1 cellular context compared by ENCODE assay signal in genomic region chr14:92039720-92040430, GRCh38.
TF ChIP-seq lines count a peak whose summit lies in the region.

Gene TRIP11 (minus strand): TSS chr14:92040059. CDS start chr14:92039685, 374 bp downstream.

TF ChIP-seq in WTC11, 78 proteins besides CTCF, POLR2A, EP300 and RAD21 (continued from another document):
- TF ChIP-seq PRRX2 (CRISPR knock-in tag; IDR thresholded peaks at IDR 0.05) (no peak), NR3C1 (CRISPR knock-in tag; conservative IDR thresholded peaks at IDR 0.05; ENCODE audit: low read depth) (no peak), AFF4 (CRISPR knock-in tag; IDR thresholded peaks at IDR 0.05; ENCODE audit: borderline replicate concordance) (no peak), ZNF416 (CRISPR knock-in tag; IDR thresholded peaks at IDR 0.05) (no peak)
TF ChIP-seq in WTC11: peak in this region for 22.
